8 cellular contexts compared by ENCODE assay signal in genomic region chr12:50110762-50111416, GRCh38.
DNase-seq lines count a peak whose midpoint lies in the region; ATAC-seq and TF ChIP-seq lines count a peak whose summit lies in the region.

No MANE protein-coding gene starts in this region.

- TF ChIP-seq CTCF in HFF-Myc (IDR thresholded peaks at IDR 0.05; ENCODE audit: low read depth, low read length, missing control alignments) (no peak), nephron (IDR thresholded peaks at IDR 0.05; ENCODE audit: unreplicated experiment in 3 of 3) (no peak)

- H3K9me3 Mint-ChIP-seq in nephron, result no peaks in the 10 kb centered on the region

- peaks cover 37% of the 10 kb centered on the region for H3K4me1 Mint-ChIP-seq in nephron

- H3K27me3 Mint-ChIP-seq in nephron (ENCODE audit: low read depth), result no peaks in the 10 kb centered on the region

- H3K4me3 Mint-ChIP-seq in nephron, result peak overlapping the region; percentile 96 to 98 (median 98)

- H3K36me3 Mint-ChIP-seq in nephron (ENCODE audit: low read depth), result peaks cover 3% of the 10 kb centered on the region

- peak overlapping the region; percentile 86 to 98 (median 93) for H3K27ac Mint-ChIP-seq in nephron

- ATAC-seq in HG02588 (IDR thresholded peaks at IDR 0.05; ENCODE audit: unreplicated experiment), result no peak

- H3K4me3 ChIP-seq in HFF-Myc (replicated peaks; ENCODE audit: low read depth, low read length), result peak overlapping the region; percentile 94; the same call in 1 of the 2 replicates

- DNase-seq in DMS53 treated with DMSO at 0.1 percent for 48 hours (lab: John Stamatoyannopoulos, UW; ENCODE audit: unreplicated experiment) (peak; percentile 84), HFF-Myc (ENCODE audit: extremely low read depth, low read depth) (no peak), SW480 (ENCODE audit: low spot score) (peak; percentile 76), fibroblast of peridontal ligament (ENCODE audit: extremely low read depth) (peak; percentile 34), NCI-H1694 treated with DMSO at 0.1 percent for 48 hours (lab: John Stamatoyannopoulos, UW) (no peak), epidermal melanocyte (ENCODE audit: insufficient read length, low spot score) (no peak)

Comparison
In these comparisons a context has a peak if more than half of its experiments do, and no peak if none do; other contexts are left out.
1. DNase-seq: peak in DMS53 treated with DMSO at 0.1 percent for 48 hours (single experiment), SW480 (single experiment) and fibroblast of peridontal ligament (single experiment); none in HFF-Myc (single experiment), NCI-H1694 treated with DMSO at 0.1 percent for 48 hours (single experiment) and epidermal melanocyte (single experiment).